19 cellular contexts compared by ENCODE assay signal in the genomic region with DNA sequence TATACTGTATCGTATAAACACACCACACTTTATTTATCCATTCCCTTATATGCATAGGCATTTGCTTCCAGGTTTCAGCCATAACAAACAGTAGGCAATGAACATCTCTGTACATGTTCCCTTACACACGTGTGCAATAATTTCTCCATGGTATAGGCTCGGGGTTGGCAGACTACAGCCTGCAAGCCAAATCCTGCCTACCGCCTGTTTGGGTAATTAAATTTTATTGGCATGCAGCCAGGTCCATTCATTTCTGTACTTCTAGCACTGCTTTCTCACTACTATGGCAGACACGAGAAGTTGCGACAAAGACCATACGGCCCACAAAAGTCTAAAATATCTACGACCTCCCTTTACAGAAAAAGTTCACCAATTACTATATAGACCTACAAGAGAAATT.
DNase-seq lines count a peak whose midpoint lies in the region; ATAC-seq and TF ChIP-seq lines count a peak whose summit lies in the region.
"Had no signal": no experiment of that assay in that cellular context is flagged by ENCODE, and none has a peak within 500 bp of the region (broad histone marks: within the 10 kb centered on the region; RNA-seq: fewer than 3 reads in every experiment).

No MANE protein-coding gene starts in this region.

- no TSS peak for BruUV-seq in A673 (replicated peaks; lab: Mats Ljungman, UMichigan)

- peaks cover 58% of the 10 kb centered on the region for H4K20me1 ChIP-seq in neural progenitor cell (ENCODE audit: low read depth)

- peaks cover 37% of the 10 kb centered on the region for H3K79me2 ChIP-seq in neural progenitor cell (ENCODE audit: low read depth)

- CTCF ChIA-PET in A673 (lab: Charles Lee) = no interaction called here

- TF ChIP-seq CTCF in A673 (conservative IDR thresholded peaks at IDR 0.05; ENCODE audit: low read depth, low read length) (no peak), epithelial cell of esophagus (IDR thresholded peaks at IDR 0.05; ENCODE audit: insufficient read depth, low read depth, low read length, missing control alignments) (no peak), neural progenitor cell (IDR thresholded peaks at IDR 0.05) (no peak), ascending aorta (IDR thresholded peaks at IDR 0.05) (no peak)

- ATAC-seq in HG02884 (IDR thresholded peaks at IDR 0.05; ENCODE audit: unreplicated experiment) = no peak
- ATAC-seq: left ventricle myocardium superior, Panc1, right lobe of liver, upper lobe of right lung had no signal

- H3K36me3 ChIP-seq in A673 (ENCODE audit: insufficient read depth, low read length, poor library complexity, severe bottlenecking) (no peaks in the 10 kb centered on the region), neural progenitor cell (peaks cover 10% of the 10 kb centered on the region), ascending aorta (peaks cover 0 to 1% of the 10 kb centered on the region in 2 donors)
- H3K36me3 ChIP-seq: right lobe of liver had no signal

- H3K4me1 Mint-ChIP-seq in neural progenitor cell = peaks cover 23% of the 10 kb centered on the region

- no peaks in the 10 kb centered on the region for H3K9me3 ChIP-seq in A673 (ENCODE audit: low read depth, low read length, poor library complexity, severe bottlenecking)
- H3K9me3 ChIP-seq in neural progenitor cell (ENCODE audit: low read depth) = no peaks in the 10 kb centered on the region
- no peaks in the 10 kb centered on the region for H3K9me3 ChIP-seq in ascending aorta
- H3K9me3 ChIP-seq: right lobe of liver, upper lobe of right lung had no signal

- H3K27me3 ChIP-seq in A673 (replicated peaks; ENCODE audit: insufficient read depth, low read depth, low read length, poor library complexity) (peaks cover 45% of the 10 kb centered on the region), neural progenitor cell (no peaks in the 10 kb centered on the region), ascending aorta (no peaks in the 10 kb centered on the region)
- H3K27me3 ChIP-seq: right lobe of liver, upper lobe of right lung had no signal

- POLR2A ChIA-PET in A673 (lab: Charles Lee; ENCODE audit: low non-redundant PET) = no interaction called here

- peak; percentile 15 for DNase-seq in A673 (ENCODE audit: low spot score)
- DNase-seq in DMS79 treated with DMSO at 0.1 percent for 48 hours (lab: John Stamatoyannopoulos, UW) = peak; percentile 71
- peak; percentile 38 for DNase-seq in NCI-H345 treated with DMSO at 0.1 percent for 48 hours (lab: John Stamatoyannopoulos, UW; ENCODE audit: unreplicated experiment)
- DNase-seq in epithelial cell of esophagus (ENCODE audit: low read depth) = peak; percentile 74
- DNase-seq in neural progenitor cell (ENCODE audit: low spot score) = no peak
- no peak for DNase-seq in ascending aorta (ENCODE audit: low spot score in 2 of 2)
- no peak for DNase-seq in posterior cingulate gyrus
- DNase-seq: caudate nucleus; H9; left ventricle myocardium superior; NCI-H1092; NCI-H524 treated with DMSO at 0.1 percent for 48 hours; right lobe of liver; stimulated activated naive CD4-positive, alpha-beta T cell; T1000; upper lobe of right lung had no signal

- no peak overlapping the region for H3K27ac Mint-ChIP-seq in neural progenitor cell

- H3K4me1 ChIP-seq in A673 (ENCODE audit: insufficient read depth, low read length, poor library complexity, severe bottlenecking) (no peaks in the 10 kb centered on the region), neural progenitor cell (peaks cover 13% of the 10 kb centered on the region), ascending aorta (no peaks in the 10 kb centered on the region)
- H3K4me1 ChIP-seq: right lobe of liver, upper lobe of right lung had no signal

- peaks cover 7% of the 10 kb centered on the region for H3F3A ChIP-seq in neural progenitor cell (ENCODE audit: low read depth)

- no peak overlapping the region for H3K4me2 ChIP-seq in neural progenitor cell
- H3K4me2 ChIP-seq: KMS-11 had no signal

- no peaks in the 10 kb centered on the region for H3K9me3 Mint-ChIP-seq in neural progenitor cell
- H3K9me3 Mint-ChIP-seq: H9 had no signal

- H3K36me3 Mint-ChIP-seq in neural progenitor cell = peaks cover 73% of the 10 kb centered on the region

- H3K27ac ChIP-seq in A673 (ENCODE audit: low read depth, low read length, poor library complexity, severe bottlenecking) (no peak overlapping the region), neural progenitor cell (no peak overlapping the region), ascending aorta (no peak overlapping the region)
- H3K27ac ChIP-seq: KMS-11, right lobe of liver, upper lobe of right lung had no signal

- intact Hi-C loops in A673 (cut with micrococcal nuclease; ENCODE audit: unreplicated experiment) = no loop called here
- intact Hi-C loops in ascending aorta (cut with DNase I) = no loop called here
- intact Hi-C loops in posterior cingulate gyrus (cut with DNase I) = no loop called here

- H3K4me3 Mint-ChIP-seq in neural progenitor cell = no peak overlapping the region
- H3K4me3 Mint-ChIP-seq: H9 had no signal

- H2AFZ ChIP-seq in neural progenitor cell (replicated peaks) = no peak overlapping the region

- H3K4me3 ChIP-seq in A673 (ENCODE audit: low read depth, low read length, poor library complexity, severe bottlenecking) (no peak overlapping the region), epithelial cell of esophagus (ENCODE audit: low read length) (no peak overlapping the region), neural progenitor cell (no peak overlapping the region), ascending aorta (no peak overlapping the region)
- H3K4me3 ChIP-seq: right lobe of liver, upper lobe of right lung had no signal

- peaks cover 3% of the 10 kb centered on the region for H3K27me3 Mint-ChIP-seq in neural progenitor cell (ENCODE audit: insufficient read depth, low read depth)

- no peak overlapping the region for H3K9ac ChIP-seq in neural progenitor cell
- H3K9ac ChIP-seq: KMS-11 had no signal

Comparison
In these comparisons a context has a peak if more than half of its experiments do, and no peak if none do; other contexts are left out.
1. DNase-seq: peak in A673 (single experiment), DMS79 treated with DMSO at 0.1 percent for 48 hours (single experiment), NCI-H345 treated with DMSO at 0.1 percent for 48 hours (single experiment) and epithelial cell of esophagus (single experiment); none in neural progenitor cell (single experiment), ascending aorta (0 of 2) and posterior cingulate gyrus (0 of 10).